In genomic region chr11:114162719-114163123, GRCh38 we compare ENCODE assay signal across 8 cellular contexts.
A peak's percentile ranks its signal among the peaks of the same experiment; 100 is the strongest.
DNase-seq lines count a peak whose midpoint lies in the region; ATAC-seq and TF ChIP-seq lines count a peak whose summit lies in the region.

No MANE protein-coding gene starts in this region.

- no peak for ATAC-seq in GM18858 (IDR thresholded peaks at IDR 0.05; ENCODE audit: unreplicated experiment)
- no peak for ATAC-seq in HG03469 (IDR thresholded peaks at IDR 0.05; ENCODE audit: unreplicated experiment)
- no peak for ATAC-seq in GM21390 (IDR thresholded peaks at IDR 0.05; ENCODE audit: unreplicated experiment)

- peak; percentile 89 for DNase-seq in NCI-H2029 (lab: John Stamatoyannopoulos, UW)
- DNase-seq in brain pericyte (ENCODE audit: low read depth, low spot score) = peak; percentile 98
- peak; percentile 81 for DNase-seq in islet precursor cell
- no peak for DNase-seq in spleen

- H3K27me3 ChIP-seq in BLaER1 treated with 17β-estradiol and CSF1 and Interleukin-3, amounts not matched to agents 10 nM and 100 nM = peaks cover 0 to 92% (median 5%) of the 10 kb centered on the region in 11 experiments; a peak in 11 of 22 replicates
- no peaks in the 10 kb centered on the region for H3K27me3 ChIP-seq in spleen (replicated peaks in 1 of 7)

- 22 to 59% (median 40%) methylated on average over 12 of the region's 12 CpGs for WGBS in spleen, 5 donors

- H3K4me1 ChIP-seq in BLaER1 treated with 17β-estradiol and CSF1 and Interleukin-3, amounts not matched to agents 10 nM and 100 nM = peaks cover 60 to 99% (median 96%) of the 10 kb centered on the region in 10 experiments
- peaks cover 57 to 100% (median 97%) of the 10 kb centered on the region in 6 donors for H3K4me1 ChIP-seq in spleen

- H3K27ac ChIP-seq in BLaER1 treated with 17β-estradiol and CSF1 and Interleukin-3, amounts not matched to agents 10 nM and 100 nM = no peak overlapping the region
- H3K27ac ChIP-seq in spleen = peak overlapping the region; percentile 63 to 92 (median 89)

- H3K4me2 ChIP-seq in BLaER1 treated with 17β-estradiol and CSF1 and Interleukin-3, amounts not matched to agents 10 nM and 100 nM = peak overlapping the region in 9 of 11 experiments; percentile 9 to 92 (median 74); a peak in 15 of 22 replicates

- no peak for TF ChIP-seq CTCF in spleen (IDR thresholded peaks at IDR 0.05 in 8 of 11, conservative IDR thresholded peaks at IDR 0.05 in 3 of 11)

- peaks cover 0 to 94% (median 10%) of the 10 kb centered on the region in 11 experiments; a peak in 11 of 22 replicates for H4K20me1 ChIP-seq in BLaER1 treated with 17β-estradiol and CSF1 and Interleukin-3, amounts not matched to agents 10 nM and 100 nM

- H3K9ac ChIP-seq in BLaER1 treated with 17β-estradiol and CSF1 and Interleukin-3, amounts not matched to agents 10 nM and 100 nM = no peak overlapping the region

- no peaks in the 10 kb centered on the region for H3K9me3 ChIP-seq in BLaER1 treated with 17β-estradiol and CSF1 and Interleukin-3, amounts not matched to agents 10 nM and 100 nM (replicated peaks in 1 of 11)
- H3K9me3 ChIP-seq in spleen = no peaks in the 10 kb centered on the region

- H3K4me3 ChIP-seq in BLaER1 treated with 17β-estradiol and CSF1 and Interleukin-3, amounts not matched to agents 10 nM and 100 nM = no peak overlapping the region
- no peak overlapping the region for H3K4me3 ChIP-seq in spleen

- H3K36me3 ChIP-seq in BLaER1 treated with 17β-estradiol and CSF1 and Interleukin-3, amounts not matched to agents 10 nM and 100 nM = no peaks in the 10 kb centered on the region
- H3K36me3 ChIP-seq in spleen = peaks cover 0 to 13% (median 0%) of the 10 kb centered on the region in 6 donors

- intact Hi-C loops in spleen (cut with DNase I; ENCODE audit: low total_unique reads) = no loop called here

- no peak for TF ChIP-seq POLR2A in spleen (IDR thresholded peaks at IDR 0.05)

Comparison
In these comparisons a context has a peak if more than half of its experiments do, and no peak if none do; other contexts are left out.
1. H3K27ac ChIP-seq: peak in spleen (8 of 8); none in BLaER1 treated with 17β-estradiol and CSF1 and Interleukin-3, amounts not matched to agents 10 nM and 100 nM (0 of 11).